In genomic region chr14:76015668-76016067, GRCh38 we compare ENCODE assay signal across 17 cellular contexts. TPM values are rescaled to one million over a fixed set of nuclear protein-coding genes. Genes with fewer than 3 reads are reported as not detected.
DNase-seq lines count a peak whose midpoint lies in the region; ATAC-seq and TF ChIP-seq lines count a peak whose summit lies in the region.
"Had no signal": no experiment of that assay in that cellular context is flagged by ENCODE, and none has a peak within 500 bp of the region (broad histone marks: within the 10 kb centered on the region; RNA-seq: fewer than 3 reads in every experiment).

No MANE protein-coding gene starts in this region.

- H3K79me2 ChIP-seq in Karpas-422 (ENCODE audit: low read length) (peaks cover 22% of the 10 kb centered on the region; the same call in 1 of the 2 replicates), OCI-LY7 (ENCODE audit: insufficient read depth, low read depth, low read length) (no peaks in the 10 kb centered on the region)

- H3K4me1 Mint-ChIP-seq in memory B cell, result peaks cover 13% of the 10 kb centered on the region
- H3K4me1 Mint-ChIP-seq in immature natural killer cell, result no peaks in the 10 kb centered on the region
- H3K4me1 Mint-ChIP-seq in MCF 10A (ENCODE audit: insufficient read depth, unreplicated experiment), result no peaks in the 10 kb centered on the region

- CTCF ChIA-PET in OCI-LY7 (lab: Charles Lee; ENCODE audit: unreplicated experiment), result no interaction called here
- CTCF ChIA-PET in MCF 10A (lab: Yijun Ruan, JAX), result interaction anchor here (0.6 kb wide), 1 partner anchor 15 kb away, joined by 5 read pairs; no protein-coding TSS in a partner anchor

- no peaks in the 10 kb centered on the region for H3K9me2 ChIP-seq in Karpas-422 (replicated peaks; ENCODE audit: insufficient read depth, low read length)
- H3K9me2 ChIP-seq in OCI-LY7 (ENCODE audit: insufficient read depth, low read length), result no peaks in the 10 kb centered on the region

- H3K4me3 Mint-ChIP-seq in memory B cell (no peak overlapping the region), immature natural killer cell (no peak overlapping the region), MCF 10A (ENCODE audit: unreplicated experiment) (no peak overlapping the region)

- peaks cover 40% of the 10 kb centered on the region for H3K36me3 ChIP-seq in Karpas-422 (ENCODE audit: insufficient read depth, low read length)
- H3K36me3 ChIP-seq in OCI-LY7 (ENCODE audit: insufficient read depth, low read length), result no peaks in the 10 kb centered on the region

- H3K4me1 ChIP-seq in Karpas-422 (ENCODE audit: low read length) (peaks cover 15% of the 10 kb centered on the region), OCI-LY7 (ENCODE audit: insufficient read depth, low read length, poor library complexity, severe bottlenecking) (peaks cover 8% of the 10 kb centered on the region)

- H3K4me3 ChIP-seq in GM12865 (ENCODE audit: low read depth, low read length) (no peak overlapping the region), Karpas-422 (ENCODE audit: low read length) (peak overlapping the region; percentile 2; the same call in 1 of the 2 replicates), OCI-LY7 (ENCODE audit: low read depth, low read length, poor library complexity, severe bottlenecking) (no peak overlapping the region)

- H3K9me3 ChIP-seq in Karpas-422 (ENCODE audit: low read length), result peaks cover 21% of the 10 kb centered on the region
- peaks cover 15% of the 10 kb centered on the region; the same call in 1 of the 2 replicates for H3K9me3 ChIP-seq in OCI-LY7 (ENCODE audit: low read length)

- H4K20me1 ChIP-seq in Karpas-422 (ENCODE audit: insufficient read depth, low read depth, low read length), result no peaks in the 10 kb centered on the region
- no peaks in the 10 kb centered on the region for H4K20me1 ChIP-seq in OCI-LY7 (ENCODE audit: insufficient read depth, low read length)

- intact Hi-C loops in OCI-LY7 (cut with micrococcal nuclease; ENCODE audit: unreplicated experiment), result no loop called here
- intact Hi-C loops in MCF 10A (cut with micrococcal nuclease), result no loop called here

- H3K27ac ChIP-seq in Karpas-422 (ENCODE audit: low read length), result peak overlapping the region; percentile 61
- H3K27ac ChIP-seq in OCI-LY7 (ENCODE audit: low read depth, low read length, poor library complexity, severe bottlenecking), result no peak overlapping the region
- H3K27ac ChIP-seq: RWPE1 had no signal

- no peaks in the 10 kb centered on the region for H3K27me3 ChIP-seq in Karpas-422 (ENCODE audit: low read length)

- H2AFZ ChIP-seq in Karpas-422 (ENCODE audit: low read length), result peak overlapping the region; percentile 2; the same call in 1 of the 2 replicates
- H2AFZ ChIP-seq in OCI-LY7 (ENCODE audit: low read length), result no peak overlapping the region

- TF ChIP-seq CTCF in GM12865 (IDR thresholded peaks at IDR 0.05; ENCODE audit: insufficient read depth, low read depth, low read length, missing control alignments) (no peak), OCI-LY7 (conservative IDR thresholded peaks at IDR 0.05; ENCODE audit: low read length) (no peak), MCF 10A (IDR thresholded peaks at IDR 0.05; ENCODE audit: unreplicated experiment) (no peak)

- H3K27ac Mint-ChIP-seq in memory B cell, result no peak overlapping the region
- no peak overlapping the region for H3K27ac Mint-ChIP-seq in immature natural killer cell
- no peak overlapping the region for H3K27ac Mint-ChIP-seq in MCF 10A (ENCODE audit: low read depth, unreplicated experiment)

- ATAC-seq in memory B cell (ENCODE audit: low read depth), result peak; percentile 53

- peaks cover 23% of the 10 kb centered on the region for H3K9me3 Mint-ChIP-seq in memory B cell
- peaks cover 11 to 16% (median 14%) of the 10 kb centered on the region in 6 donors for H3K9me3 Mint-ChIP-seq in immature natural killer cell
- H3K9me3 Mint-ChIP-seq in MCF 10A (ENCODE audit: unreplicated experiment), result peaks cover 19% of the 10 kb centered on the region

- peak; percentile 8 for DNase-seq in GM12865 (ENCODE audit: low read depth)
- DNase-seq in Karpas-422, result peak; percentile 77
- peak; percentile 2 for DNase-seq in OCI-LY7 (ENCODE audit: low spot score)
- DNase-seq in memory B cell (ENCODE audit: low spot score in 2 of 2), result no peak
- DNase-seq in NCI-H1048 (lab: John Stamatoyannopoulos, UW), result no peak
- no peak for DNase-seq in immature natural killer cell
- DNase-seq in MCF 10A (ENCODE audit: unreplicated experiment), result no peak
- DNase-seq: C1 segment of cervical spinal cord; DMS79; NCI-H1417; NCI-H187 treated with DMSO at 0.1 percent for 48 hours; NCI-H446; NCI-H748 treated with DMSO at 0.1 percent for 48 hours; NK-92 treated with Interleukin-12 subunit alpha and Interleukin-12 subunit beta, amount 100 ng/mL, for 24 hours; SIG-M5; T1000 had no signal

- no peaks in the 10 kb centered on the region for H3K27me3 Mint-ChIP-seq in memory B cell
- H3K27me3 Mint-ChIP-seq in immature natural killer cell (ENCODE audit: low read depth in 3 of 3), result no peaks in the 10 kb centered on the region
- H3K27me3 Mint-ChIP-seq in MCF 10A (ENCODE audit: insufficient read depth, unreplicated experiment), result no peaks in the 10 kb centered on the region

- no peak overlapping the region for H3K9ac ChIP-seq in Karpas-422 (ENCODE audit: low read length)

- POLR2A ChIA-PET in OCI-LY7 (lab: Charles Lee), result no interaction called here
- POLR2A ChIA-PET in MCF 10A (lab: Yijun Ruan, JAX), result interaction anchor here (1.1 kb wide), 1 partner anchor 30 kb away, joined by 3 read pairs; the partner anchor contains the start of gene IFT43

- H3K4me2 ChIP-seq in Karpas-422 (ENCODE audit: low read depth, low read length, poor library complexity, severe bottlenecking) (peak overlapping the region; percentile 51), OCI-LY7 (ENCODE audit: low read length) (peak overlapping the region; percentile 23)

- H3K36me3 Mint-ChIP-seq in memory B cell (peaks cover 57% of the 10 kb centered on the region), immature natural killer cell (peaks cover 54 to 89% (median 78%) of the 10 kb centered on the region in 3 donors), MCF 10A (ENCODE audit: insufficient read depth, unreplicated experiment) (peaks cover 53% of the 10 kb centered on the region)

- no TSS peak for BruUV-seq in OCI-LY7 (replicated peaks; lab: Mats Ljungman, UMichigan)
- no TSS peak for BruUV-seq in MCF 10A (replicated peaks; lab: Mats Ljungman, UMichigan)

RNA-seq across cellular contexts. Expression of gene IFT43, which starts 30.1 kb away (rescaled TPM):
- total RNA-seq in Karpas-422 (2014; rRNA removed; shearing (Covaris generic); ENCODE audit: low replicate concordance), result 31.6 and 66.7 TPM in 2 replicates
- 9.3 and 11.0 TPM in 2 replicates for total RNA-seq in OCI-LY7 (2014; rRNA removed; shearing (Covaris generic))
- 8.7 and 13.6 TPM in 2 replicates for total RNA-seq in OCI-LY7 (2022)
- polyA plus RNA-seq in immature natural killer cell, result 10 to 100 TPM; 16.5 to 24.4 (median 16.7) TPM
- 34.9 and 52.9 TPM in 2 replicates for total RNA-seq in MCF 10A (2022)

RNA-seq across cellular contexts. Expression of gene TGFB3, which starts 33.9 kb away (rescaled TPM):
- total RNA-seq in Karpas-422 (2014; rRNA removed; shearing (Covaris generic); ENCODE audit: low replicate concordance), result 1.7 and 10.0 TPM in 2 replicates
- 0.75 and 1.1 TPM in 2 replicates for total RNA-seq in OCI-LY7 (2014; rRNA removed; shearing (Covaris generic))
- total RNA-seq in OCI-LY7 (2022) (5.5 and 5.6 TPM in 2 replicates), MCF 10A (2022) (1.1 and 1.5 TPM in 2 replicates)
- polyA plus RNA-seq in immature natural killer cell, result under 1 TPM in 2 of 3 donors, not detected in 1; 0.39 to 0.46 TPM

Comparison
In these comparisons a context has a peak if more than half of its experiments do, and no peak if none do; other contexts are left out.
1. DNase-seq: peak in GM12865 (single experiment), Karpas-422 (single experiment) and OCI-LY7 (single experiment); none in memory B cell (0 of 2), NCI-H1048 (single experiment), immature natural killer cell (0 of 3) and MCF 10A (single experiment).